In the genomic region with DNA sequence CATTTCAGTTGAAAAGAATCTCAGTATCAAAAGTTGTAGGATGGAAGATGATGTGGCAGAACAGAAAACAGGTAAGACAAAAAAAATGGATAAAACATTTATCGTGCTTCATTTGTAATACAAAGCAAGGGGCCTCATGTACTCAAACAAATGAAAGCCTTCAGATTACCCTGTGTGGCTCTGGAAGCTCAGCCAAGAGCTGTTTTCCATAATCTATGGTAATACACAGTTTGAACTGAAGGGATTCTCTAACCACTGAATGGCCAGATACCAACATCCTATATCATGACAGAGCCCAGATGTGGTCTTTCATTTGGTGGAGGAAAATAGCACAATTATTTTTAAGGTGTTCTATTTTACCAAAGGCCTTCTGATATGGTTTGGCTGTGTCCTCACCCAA, we compare ENCODE assay signal across 22 cellular contexts.
A peak's percentile ranks its signal among the peaks of the same experiment; 100 is the strongest.
DNase-seq lines count a peak whose midpoint lies in the region; ATAC-seq, FAIRE-seq and TF ChIP-seq lines count a peak whose summit lies in the region.
"Had no signal": no experiment of that assay in that cellular context is flagged by ENCODE, and none has a peak within 500 bp of the region (broad histone marks: within the 10 kb centered on the region; RNA-seq: fewer than 3 reads in every experiment).

No MANE protein-coding gene starts in this region.

- H3K27me3 ChIP-seq in HAP-1 (ENCODE audit: low read depth) (no peaks in the 10 kb centered on the region), astrocyte (ENCODE audit: insufficient read depth, low read length) (no peaks in the 10 kb centered on the region)
- H3K27me3 ChIP-seq: BE2C had no signal

- H3K4me1 Mint-ChIP-seq in astrocyte (ENCODE audit: low read depth, unreplicated experiment), result no peaks in the 10 kb centered on the region
- H3K4me1 Mint-ChIP-seq in mesothelial cell of epicardium, result peaks cover 12% of the 10 kb centered on the region
- H3K4me1 Mint-ChIP-seq: CD4-positive, CD25-positive, alpha-beta regulatory T cell; CD8-positive, alpha-beta memory T cell had no signal

- H3K4me3 ChIP-seq in HAP-1 (no peak overlapping the region), astrocyte (ENCODE audit: insufficient read depth, low read depth, low read length) (no peak overlapping the region)

- in situ Hi-C loops in HAP-1 (cut with MboI; ENCODE audit: low sequenced_read_pairs), result no loop called here

- no peak for TF ChIP-seq POLR2A in GM12891 (IDR thresholded peaks at IDR 0.05; ENCODE audit: low read depth, low read length)

- no peak overlapping the region for H3K9ac ChIP-seq in astrocyte (ENCODE audit: low read length)
- H3K9ac ChIP-seq: KMS-11 had no signal

- no peak overlapping the region for H3K27ac ChIP-seq in astrocyte (ENCODE audit: low read depth, low read length)
- H3K27ac ChIP-seq: KMS-11 had no signal

- no peaks in the 10 kb centered on the region for H3K36me3 Mint-ChIP-seq in astrocyte (ENCODE audit: low read depth, unreplicated experiment)
- no peaks in the 10 kb centered on the region for H3K36me3 Mint-ChIP-seq in mesothelial cell of epicardium
- H3K36me3 Mint-ChIP-seq: CD4-positive, CD25-positive, alpha-beta regulatory T cell; CD8-positive, alpha-beta memory T cell had no signal

- no peaks in the 10 kb centered on the region for H4K20me1 ChIP-seq in astrocyte (ENCODE audit: insufficient read depth, low read length)

- no peak overlapping the region for H2AFZ ChIP-seq in astrocyte (ENCODE audit: low read depth, low read length)

- H3K9me3 ChIP-seq in HAP-1 (no peaks in the 10 kb centered on the region), astrocyte (ENCODE audit: insufficient read depth, low read depth, low read length) (no peaks in the 10 kb centered on the region)
- H3K9me3 ChIP-seq: BE2C had no signal

- FAIRE-seq in astrocyte (lab: Jason Lieb, UNC) (no peak), GM12891 (lab: Jason Lieb, UNC) (no peak)
- FAIRE-seq: A204.1, GM19239 had no signal

- no peak overlapping the region for H3K27ac Mint-ChIP-seq in astrocyte (ENCODE audit: unreplicated experiment)
- peak overlapping the region; percentile 1 for H3K27ac Mint-ChIP-seq in mesothelial cell of epicardium
- H3K27ac Mint-ChIP-seq: CD4-positive, CD25-positive, alpha-beta regulatory T cell; CD8-positive, alpha-beta memory T cell; HFFc6 had no signal

- TF ChIP-seq CTCF in astrocyte (IDR thresholded peaks at IDR 0.05; ENCODE audit: insufficient read depth, low read depth, low read length) (no peak), mesothelial cell of epicardium (IDR thresholded peaks at IDR 0.05; ENCODE audit: unreplicated experiment) (no peak)

- H3K9me3 Mint-ChIP-seq in astrocyte (ENCODE audit: unreplicated experiment) (peaks cover 1% of the 10 kb centered on the region), mesothelial cell of epicardium (peaks cover 4% of the 10 kb centered on the region)
- H3K9me3 Mint-ChIP-seq: HFFc6 had no signal

- no peak overlapping the region for H3K4me3 Mint-ChIP-seq in astrocyte (ENCODE audit: unreplicated experiment)
- H3K4me3 Mint-ChIP-seq in mesothelial cell of epicardium, result no peak overlapping the region
- H3K4me3 Mint-ChIP-seq: CD4-positive, CD25-positive, alpha-beta regulatory T cell; CD8-positive, alpha-beta memory T cell; HFFc6 had no signal

- H3K27me3 Mint-ChIP-seq in astrocyte (ENCODE audit: low read depth, unreplicated experiment), result no peaks in the 10 kb centered on the region
- no peaks in the 10 kb centered on the region for H3K27me3 Mint-ChIP-seq in mesothelial cell of epicardium (ENCODE audit: low read depth)
- H3K27me3 Mint-ChIP-seq: CD4-positive, CD25-positive, alpha-beta regulatory T cell had no signal

- ATAC-seq in HG03460 (IDR thresholded peaks at IDR 0.05; ENCODE audit: unreplicated experiment), result no peak
- ATAC-seq: HCT116 had no signal

- no peak overlapping the region for H3K4me2 ChIP-seq in astrocyte (ENCODE audit: low read length)
- H3K4me2 ChIP-seq: KMS-11 had no signal

- H3K4me1 ChIP-seq in HAP-1 (peaks cover 14% of the 10 kb centered on the region), astrocyte (ENCODE audit: insufficient read depth, low read length) (no peaks in the 10 kb centered on the region)

- DNase-seq in HAP-1 (ENCODE audit: low spot score in 2 of 2) (peak; percentile 27 to 57), NCI-H526 (lab: John Stamatoyannopoulos, UW) (peak; percentile 17 to 53), astrocyte (ENCODE audit: low read depth) (peak; percentile 13), mesothelial cell of epicardium (ENCODE audit: low spot score in 2 of 2, unreplicated experiment in 2 of 2) (no peak), GM12891 (ENCODE audit: insufficient read length, low spot score) (no peak), kidney glomerular epithelial cell (lab: John Stamatoyannopoulos, UW) (no peak)
- DNase-seq in activated naive CD4-positive, alpha-beta T cell treated with Interleukin-2 at 50 U/mL for 16 hours, result no peak
- DNase-seq: ACHN; BE2C; C1 segment of cervical spinal cord; CD4-positive, CD25-positive, alpha-beta regulatory T cell; CD8-positive, alpha-beta memory T cell; COR-L47; DMS153; DMS79; GF-D8; HFFc6 had no signal

- no peaks in the 10 kb centered on the region for H3K79me2 ChIP-seq in astrocyte (ENCODE audit: insufficient read depth, low read length)

- no peaks in the 10 kb centered on the region for H3K36me3 ChIP-seq in HAP-1 (replicated peaks)
- no peaks in the 10 kb centered on the region for H3K36me3 ChIP-seq in astrocyte (ENCODE audit: insufficient read depth, low read length)
- H3K36me3 ChIP-seq: BE2C had no signal

TF ChIP-seq in GM12891, 5 proteins besides CTCF, POLR2A, EP300 and RAD21:
- no peak for TF ChIP-seq PAX5 (IDR thresholded peaks at IDR 0.05; ENCODE audit: insufficient read depth, low read length, severe bottlenecking)
- TF ChIP-seq SPI1 (IDR thresholded peaks at IDR 0.05; ENCODE audit: low read depth, low read length), result no peak
- TF ChIP-seq POLR2AphosphoS5 (IDR thresholded peaks at IDR 0.05; ENCODE audit: low read depth, low read length), result no peak
- TF ChIP-seq TAF1 (IDR thresholded peaks at IDR 0.05; ENCODE audit: low read depth, low read length), result no peak
- TF ChIP-seq POU2F2 (IDR thresholded peaks at IDR 0.05; ENCODE audit: low read depth, low read length), result no peak

Comparison
In these comparisons a context has a peak if more than half of its experiments do, and no peak if none do; other contexts are left out.
1. DNase-seq: peak in HAP-1 (2 of 2), NCI-H526 (2 of 2) and astrocyte (single experiment); none in mesothelial cell of epicardium (0 of 2), GM12891 (single experiment), activated naive CD4-positive, alpha-beta T cell treated with Interleukin-2 at 50 U/mL for 16 hours (single experiment) and kidney glomerular epithelial cell (single experiment).